Comparison of ENCODE assay signal across 9 cellular contexts in the genomic region with DNA sequence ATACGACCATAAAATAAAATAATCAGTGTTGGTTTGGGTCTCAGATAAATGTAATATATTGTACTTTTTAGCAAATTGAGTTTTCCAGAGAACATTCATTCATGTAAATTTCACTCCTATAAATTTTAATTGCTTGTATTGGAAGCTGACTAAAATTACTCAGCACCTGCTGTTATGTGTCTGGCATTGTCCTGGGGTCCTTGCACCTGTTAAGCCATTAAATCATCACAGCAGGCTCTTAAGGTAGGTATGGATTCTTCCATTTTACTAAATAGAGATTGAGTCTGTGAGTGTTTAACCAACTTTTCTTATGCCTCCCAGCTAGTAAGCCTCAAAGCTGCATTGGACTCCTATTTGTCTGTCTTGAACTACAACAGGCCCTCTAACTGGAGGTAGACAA.
DNase-seq lines count a peak whose midpoint lies in the region; ATAC-seq and TF ChIP-seq lines count a peak whose summit lies in the region.
"Had no signal": no experiment of that assay in that cellular context is flagged by ENCODE, and none has a peak within 500 bp of the region (broad histone marks: within the 10 kb centered on the region; RNA-seq: fewer than 3 reads in every experiment).

No MANE protein-coding gene starts in this region.

- H3K9me3 ChIP-seq in right lobe of liver (no peaks in the 10 kb centered on the region), upper lobe of right lung (no peaks in the 10 kb centered on the region)

- peaks cover 10% of the 10 kb centered on the region for H3K36me3 Mint-ChIP-seq in activated naive CD4-positive, alpha-beta T cell treated with anti-CD3 and anti-CD28 coated beads, Interleukin-2, amount 50 U/mL, for 24 hours

- H3K36me3 ChIP-seq in right lobe of liver (no peaks in the 10 kb centered on the region), upper lobe of right lung (no peaks in the 10 kb centered on the region)

- H3K4me1 ChIP-seq in right lobe of liver (peaks cover 0 to 8% (median 3%) of the 10 kb centered on the region in 4 donors), upper lobe of right lung (peaks cover 22% of the 10 kb centered on the region)

- WGBS in right lobe of liver (ENCODE audit: insufficient coverage, low coverage, low lambda C conversion rate, missing lambda C conversion rate) = 19% methylated on average over 1 of the region's 1 CpG

- H3K27me3 ChIP-seq in right lobe of liver (no peaks in the 10 kb centered on the region), upper lobe of right lung (no peaks in the 10 kb centered on the region)

- peak overlapping the region; percentile 85 for H3K4me3 Mint-ChIP-seq in activated naive CD4-positive, alpha-beta T cell treated with anti-CD3 and anti-CD28 coated beads, Interleukin-2, amount 50 U/mL, for 24 hours

- H3K27ac ChIP-seq in VCaP (peak overlapping the region; percentile 54), right lobe of liver (no peak overlapping the region), upper lobe of right lung (peak overlapping the region; percentile 59)
- H3K27ac ChIP-seq: HL-60 had no signal

- intact Hi-C loops in right lobe of liver (cut with DNase I) = no loop called here
- intact Hi-C loops in upper lobe of right lung (cut with DNase I) = no loop called here

- TF ChIP-seq POLR2A in right lobe of liver (IDR thresholded peaks at IDR 0.05) = no peak

- H3K9me3 Mint-ChIP-seq in activated naive CD4-positive, alpha-beta T cell treated with anti-CD3 and anti-CD28 coated beads, Interleukin-2, amount 50 U/mL, for 24 hours = peaks cover 6% of the 10 kb centered on the region

- no peak for TF ChIP-seq CTCF in VCaP (conservative IDR thresholded peaks at IDR 0.05)
- TF ChIP-seq CTCF in right lobe of liver (IDR thresholded peaks at IDR 0.05) = no peak
- no peak for TF ChIP-seq CTCF in upper lobe of right lung (IDR thresholded peaks at IDR 0.05)

- no peaks in the 10 kb centered on the region for H3K27me3 Mint-ChIP-seq in activated naive CD4-positive, alpha-beta T cell treated with anti-CD3 and anti-CD28 coated beads, Interleukin-2, amount 50 U/mL, for 24 hours

- H3K4me3 ChIP-seq in right lobe of liver (peak overlapping the region in 2 of 3 donors; percentile 35 to 39), upper lobe of right lung (peak overlapping the region; percentile 45)

- ATAC-seq in right lobe of liver (no peak), upper lobe of right lung (no peak)

- no peak for DNase-seq in activated naive CD4-positive, alpha-beta T cell (lab: John Stamatoyannopoulos, UW)
- DNase-seq in right lobe of liver = no peak
- no peak for DNase-seq in upper lobe of right lung
- DNase-seq in HuH-7.5 (ENCODE audit: low spot score) = no peak
- DNase-seq in A172 (ENCODE audit: low spot score) = no peak
- DNase-seq in NCI-H69 (lab: John Stamatoyannopoulos, UW) = no peak

- H3K27ac Mint-ChIP-seq in activated naive CD4-positive, alpha-beta T cell treated with anti-CD3 and anti-CD28 coated beads, Interleukin-2, amount 50 U/mL, for 24 hours = peak overlapping the region; percentile 88

- peaks cover 91% of the 10 kb centered on the region for H3K4me1 Mint-ChIP-seq in activated naive CD4-positive, alpha-beta T cell treated with anti-CD3 and anti-CD28 coated beads, Interleukin-2, amount 50 U/mL, for 24 hours

Comparison
In these comparisons a context has a peak if more than half of its experiments do, and no peak if none do; other contexts are left out.
1. H3K27ac ChIP-seq: peak in VCaP (single experiment) and upper lobe of right lung (single experiment); none in right lobe of liver (0 of 3).